In the genomic region with DNA sequence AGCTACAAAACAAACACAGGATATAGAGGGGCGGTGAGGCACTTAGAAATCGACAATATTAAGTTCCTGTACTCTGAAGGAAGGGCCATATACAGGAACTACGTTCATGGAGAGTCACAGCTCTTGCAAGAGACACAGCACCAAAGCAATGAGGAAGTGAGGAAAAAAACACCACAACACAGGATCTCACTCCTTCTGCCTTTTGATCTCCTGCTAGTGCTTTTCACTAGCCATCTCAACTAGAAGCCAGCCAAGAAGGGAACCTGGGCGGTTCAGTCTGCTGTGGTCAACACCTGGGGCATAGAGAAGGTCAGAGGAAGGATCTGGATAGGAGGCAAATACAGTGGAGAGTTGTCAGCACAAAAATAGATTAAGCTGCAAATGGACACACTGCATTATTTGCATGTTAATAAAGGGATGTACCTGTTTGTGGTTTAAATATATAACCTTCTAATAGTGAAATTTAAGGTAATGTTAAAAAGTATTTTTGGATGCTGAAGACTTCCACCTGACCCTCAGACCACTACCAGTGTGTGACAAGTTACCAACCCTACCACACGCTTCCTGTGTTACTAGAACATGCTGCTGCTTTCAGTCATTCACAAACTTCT, we compare ENCODE assay signal across 9 cellular contexts.
DNase-seq lines count a peak whose midpoint lies in the region; ATAC-seq and TF ChIP-seq lines count a peak whose summit lies in the region.
"Had no signal": no experiment of that assay in that cellular context is flagged by ENCODE, and none has a peak within 500 bp of the region (broad histone marks: within the 10 kb centered on the region; RNA-seq: fewer than 3 reads in every experiment).

No MANE protein-coding gene starts in this region.

- H3K27me3 Mint-ChIP-seq in activated CD4-positive, alpha-beta memory T cell treated with anti-CD3 and anti-CD28 coated beads, Interleukin-2, amount 10 ng/mL, durations not matched to agents 7 days and 5 days: no peaks in the 10 kb centered on the region

- peaks cover 26% of the 10 kb centered on the region for H3K4me1 Mint-ChIP-seq in activated CD4-positive, alpha-beta memory T cell treated with anti-CD3 and anti-CD28 coated beads, Interleukin-2, amount 10 ng/mL, durations not matched to agents 7 days and 5 days

- CTCF ChIA-PET in activated CD4-positive, alpha-beta memory T cell treated with anti-CD3 and anti-CD28 coated beads, Interleukin-2, amount 10 ng/mL, durations not matched to agents 7 days and 5 days (lab: Charles Lee): interaction anchor here (0.9 to 3.1 kb wide), 4 partner anchors 9 to 61 kb away, joined by 3 to 16 read pairs (median 4); no protein-coding TSS in a partner anchor
- CTCF ChIA-PET in PC-3 (lab: Charles Lee): interaction anchor here (1.6 kb wide), 1 partner anchor 14 kb away, joined by 5 read pairs; no protein-coding TSS in a partner anchor

- no peaks in the 10 kb centered on the region for H4K20me1 ChIP-seq in PC-3 (ENCODE audit: low read length)

- no peak overlapping the region for H3K4me2 ChIP-seq in PC-3 (ENCODE audit: low read length)

- H3K4me1 ChIP-seq in PC-3 (ENCODE audit: insufficient read depth, low read length) (no peaks in the 10 kb centered on the region), aorta (ENCODE audit: control insufficient read depth in 1 of 2, insufficient read depth in 2 of 2, low read length in 2 of 2) (no peaks in the 10 kb centered on the region)
- H3K4me1 ChIP-seq: pancreas had no signal

- ATAC-seq in GM19467 (IDR thresholded peaks at IDR 0.05; ENCODE audit: unreplicated experiment) (peak; percentile 77), HG03457 (IDR thresholded peaks at IDR 0.05; ENCODE audit: unreplicated experiment) (peak; percentile 79), PC-3 (no peak), aorta (ENCODE audit: low FRiP score) (no peak)

- no peak overlapping the region for H2AFZ ChIP-seq in PC-3 (ENCODE audit: low read length)

- BruUV-seq in PC-3 (replicated peaks; lab: Mats Ljungman, UMichigan): no TSS peak

- H3K9me3 ChIP-seq in PC-3 (ENCODE audit: low read length) (no peaks in the 10 kb centered on the region), aorta (ENCODE audit: control insufficient read depth, low read length) (no peaks in the 10 kb centered on the region)
- H3K9me3 ChIP-seq: pancreas had no signal

- H3K36me3 ChIP-seq in PC-3 (ENCODE audit: low read depth, low read length) (no peaks in the 10 kb centered on the region), aorta (ENCODE audit: control insufficient read depth in 1 of 2, insufficient read depth in 2 of 2, low read length in 1 of 2) (no peaks in the 10 kb centered on the region)
- H3K36me3 ChIP-seq: pancreas had no signal

- H3K27me3 ChIP-seq in PC-3 (ENCODE audit: low read length): peaks cover 23% of the 10 kb centered on the region; the same call in 1 of the 2 replicates
- H3K27me3 ChIP-seq in aorta (ENCODE audit: control insufficient read depth in 1 of 2, insufficient read depth in 2 of 2, low read length in 1 of 2): no peaks in the 10 kb centered on the region

- H3K36me3 Mint-ChIP-seq in activated CD4-positive, alpha-beta memory T cell treated with anti-CD3 and anti-CD28 coated beads, Interleukin-2, amount 10 ng/mL, durations not matched to agents 7 days and 5 days (ENCODE audit: low read depth): no peaks in the 10 kb centered on the region

- no peaks in the 10 kb centered on the region for H3K79me2 ChIP-seq in PC-3 (ENCODE audit: low read length)

- 37 to 40% methylated on average over 5 of the region's 5 CpGs for WGBS in aorta, 2 donors

- no peak for TF ChIP-seq CTCF in PC-3 (conservative IDR thresholded peaks at IDR 0.05; ENCODE audit: low read depth, low read length)

- H3K27ac ChIP-seq in PC-3 (ENCODE audit: low read length): no peak overlapping the region
- H3K27ac ChIP-seq in aorta (ENCODE audit: low read depth in 1 of 2, low read length in 2 of 2): no peak overlapping the region
- H3K27ac ChIP-seq: pancreas had no signal

- peaks cover 3% of the 10 kb centered on the region for H3K9me3 Mint-ChIP-seq in activated CD4-positive, alpha-beta memory T cell treated with anti-CD3 and anti-CD28 coated beads, Interleukin-2, amount 10 ng/mL, durations not matched to agents 7 days and 5 days

- peak; percentile 57 for DNase-seq in activated CD4-positive, alpha-beta memory T cell treated with anti-CD3 and anti-CD28 coated beads, Interleukin-2, amount 10 ng/mL, durations not matched to agents 7 days and 5 days
- peak; percentile 36 for DNase-seq in stimulated activated CD8-positive, alpha-beta memory T cell treated with anti-CD3 and anti-CD28 coated beads, Interleukin-4, amount 100 ng/mL, for 48 hours
- DNase-seq in PC-3: no peak
- DNase-seq in aorta: no peak
- no peak for DNase-seq in NCI-H2171 treated with DMSO at 0.1 percent for 48 hours (lab: John Stamatoyannopoulos, UW)
- DNase-seq: pancreas had no signal

- H3K4me3 Mint-ChIP-seq in activated CD4-positive, alpha-beta memory T cell treated with anti-CD3 and anti-CD28 coated beads, Interleukin-2, amount 10 ng/mL, durations not matched to agents 7 days and 5 days: peak overlapping the region; percentile 21

- intact Hi-C loops in PC-3 (cut with micrococcal nuclease) (no loop called here), aorta (cut with DNase I) (no loop called here)

- H3K9me2 ChIP-seq in PC-3 (replicated peaks; ENCODE audit: low read length): no peaks in the 10 kb centered on the region

- H3K27ac Mint-ChIP-seq in activated CD4-positive, alpha-beta memory T cell treated with anti-CD3 and anti-CD28 coated beads, Interleukin-2, amount 10 ng/mL, durations not matched to agents 7 days and 5 days: peak overlapping the region; percentile 86

- no peaks in the 10 kb centered on the region for H3F3A ChIP-seq in PC-3 (ENCODE audit: low read length, unreplicated experiment)

- H3K4me3 ChIP-seq in GM08714 (ENCODE audit: low read length) (peak overlapping the region; percentile 35; the same call in 1 of the 2 replicates), PC-3 (ENCODE audit: low read length) (no peak overlapping the region), aorta (ENCODE audit: low read length in 2 of 2) (no peak overlapping the region)
- H3K4me3 ChIP-seq: pancreas had no signal

- H3K9ac ChIP-seq in PC-3 (ENCODE audit: low read length): no peak overlapping the region

- POLR2A ChIA-PET in activated CD4-positive, alpha-beta memory T cell treated with anti-CD3 and anti-CD28 coated beads, Interleukin-2, amount 10 ng/mL, durations not matched to agents 7 days and 5 days (lab: Charles Lee): interaction anchor here (0.8 to 2.2 kb wide), 8 partner anchors 9 to 166 kb away, joined by 3 to 15 read pairs (median 5); a partner anchor contains a TSS
- POLR2A ChIA-PET in PC-3 (lab: Charles Lee; ENCODE audit: unreplicated experiment): no interaction called here

Comparison
In these comparisons a context has a peak if more than half of its experiments do, and no peak if none do; other contexts are left out.
1. ATAC-seq: peak in GM19467 (single experiment) and HG03457 (single experiment); none in PC-3 (single experiment) and aorta (single experiment).
2. DNase-seq: peak in activated CD4-positive, alpha-beta memory T cell treated with anti-CD3 and anti-CD28 coated beads, Interleukin-2, amount 10 ng/mL, durations not matched to agents 7 days and 5 days (single experiment) and stimulated activated CD8-positive, alpha-beta memory T cell treated with anti-CD3 and anti-CD28 coated beads, Interleukin-4, amount 100 ng/mL, for 48 hours (single experiment); none in PC-3 (single experiment), aorta (0 of 2) and NCI-H2171 treated with DMSO at 0.1 percent for 48 hours (single experiment).